Comparison of ENCODE assay signal across 23 cellular contexts in the genomic region with DNA sequence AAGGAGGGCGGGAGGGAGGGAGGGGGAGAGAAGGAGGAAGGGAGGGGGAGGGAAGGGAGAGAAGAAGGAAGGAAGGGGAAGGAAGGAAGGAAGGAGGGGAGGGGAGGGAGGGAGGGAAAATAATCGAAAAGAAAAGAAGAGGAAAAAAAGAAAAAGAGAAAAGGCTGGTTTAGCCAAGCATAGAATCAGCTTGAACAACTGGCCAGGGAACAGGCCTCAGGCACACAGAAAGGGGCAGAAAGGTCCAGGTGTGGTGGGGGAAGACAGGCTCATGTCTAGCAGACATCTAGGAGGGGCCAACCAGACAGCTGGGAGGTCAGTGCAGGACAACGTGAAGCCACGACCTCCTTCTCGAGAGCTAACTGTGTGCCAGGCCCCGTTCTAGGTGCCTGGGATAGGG.
"Had no signal": no experiment of that assay in that cellular context is flagged by ENCODE, and none has a peak within 500 bp of the region (broad histone marks: within the 10 kb centered on the region; RNA-seq: fewer than 3 reads in every experiment).

No MANE protein-coding gene starts in this region.

- H3K27ac Mint-ChIP-seq: T-cell had no signal

- H3K36me3 Mint-ChIP-seq: IgD-negative memory B cell, T-cell had no signal

- H3K9me3 Mint-ChIP-seq: T-cell had no signal

- H3K4me3 Mint-ChIP-seq: IgD-negative memory B cell, T-cell had no signal

- ATAC-seq: K562, T-cell had no signal

- H3K9me3 ChIP-seq: SK-N-SH had no signal

- H3K4me3 ChIP-seq: K562 had no signal

- H3K9ac ChIP-seq: KMS-11, SK-N-SH had no signal

- H3K27ac ChIP-seq: KMS-11, RWPE1 had no signal

- DNase-seq: Kasumi-1, MM.1S, NCI-H1092 treated with DMSO at 0.1 percent for 48 hours, NCI-H1436, NCI-H187, NCI-H2029, NCI-H2081 treated with DMSO at 0.1 percent for 48 hours, NCI-H2171, NCI-H226, NCI-H446, NCI-H510A, NCI-H524 treated with DMSO at 0.1 percent for 48 hours, NCI-H69, NCI-H774, SHP77, SK-N-SH, SW 1271, T-cell had no signal

- FAIRE-seq: K562, RCC 7860 had no signal

- H3K4me2 ChIP-seq: KMS-11, SK-N-SH had no signal
